Comparison of ENCODE assay signal across 15 cellular contexts in genomic region chr15:32828507-32829186, GRCh38.
DNase-seq lines count a peak whose midpoint lies in the region; ATAC-seq, FAIRE-seq and TF ChIP-seq lines count a peak whose summit lies in the region.
"Had no signal": no experiment of that assay in that cellular context is flagged by ENCODE, and none has a peak within 500 bp of the region (broad histone marks: within the 10 kb centered on the region; RNA-seq: fewer than 3 reads in every experiment).

No MANE protein-coding gene starts in this region.

- H3K36me3 ChIP-seq in GM23248 (ENCODE audit: low read depth) (no peaks in the 10 kb centered on the region), SJSA1 (no peaks in the 10 kb centered on the region), gastrocnemius medialis (no peaks in the 10 kb centered on the region)
- H3K36me3 ChIP-seq: esophagus muscularis mucosa, tibial artery had no signal

- H3K4me3 ChIP-seq in GM23248 (peak overlapping the region; percentile 24), SJSA1 (no peak overlapping the region), fibroblast of pulmonary artery (replicated peaks; ENCODE audit: low read depth, low read length) (no peak overlapping the region), gastrocnemius medialis (no peak overlapping the region)
- H3K4me3 ChIP-seq: esophagus muscularis mucosa, tibial artery had no signal

- in situ Hi-C loops in GM23248 (cut with MboI) (loop anchor here (25.0 kb wide), 1 partner anchor 166 kb away; no protein-coding TSS in a partner anchor), gastrocnemius medialis (cut with MboI; ENCODE audit: low sequenced_read_pairs in 4 of 4) (no loop called here), GM13976 (cut with MboI; ENCODE audit: low sequenced_read_pairs, unreplicated experiment) (no loop called here)

- peak overlapping the region; percentile 66 for H3K4me2 ChIP-seq in GM23248 (ENCODE audit: unreplicated experiment)
- H3K4me2 ChIP-seq: KMS-11 had no signal

- peaks cover 74% of the 10 kb centered on the region for H3F3A ChIP-seq in GM23248 (ENCODE audit: insufficient read depth)

- H3K9me2 ChIP-seq in GM23248 (ENCODE audit: insufficient read depth), result no peaks in the 10 kb centered on the region

- peaks cover 80% of the 10 kb centered on the region for H3K4me1 ChIP-seq in GM23248 (ENCODE audit: insufficient read depth)
- peaks cover 67% of the 10 kb centered on the region for H3K4me1 ChIP-seq in SJSA1 (replicated peaks)
- H3K4me1 ChIP-seq in gastrocnemius medialis, result no peaks in the 10 kb centered on the region
- H3K4me1 ChIP-seq: tibial artery had no signal

- 0 out of 2 replicates have a peak, but pooled peaks cover 12% of the 10 kb centered on the region for H3K79me2 ChIP-seq in GM23248 (ENCODE audit: insufficient read depth)

- H3K9me3 ChIP-seq in GM23248 (ENCODE audit: low read depth) (no peaks in the 10 kb centered on the region), SJSA1 (replicated peaks) (no peaks in the 10 kb centered on the region), gastrocnemius medialis (no peaks in the 10 kb centered on the region)
- H3K9me3 ChIP-seq: esophagus muscularis mucosa, tibial artery had no signal

- 5 to 6% methylated on average over 6 of the region's 6 CpGs for WGBS in GM23248 (ENCODE audit: low coverage in 1 of 2, low lambda C conversion rate in 2 of 2, missing lambda C conversion rate in 2 of 2), 2 experiments

- TF ChIP-seq POLR2A in GM12891 (IDR thresholded peaks at IDR 0.05; ENCODE audit: low read depth, low read length), result no peak
- TF ChIP-seq POLR2A in gastrocnemius medialis (IDR thresholded peaks at IDR 0.05), result no peak

- H3K27me3 ChIP-seq in GM23248 (replicated peaks; ENCODE audit: insufficient read depth), result no peaks in the 10 kb centered on the region
- no peaks in the 10 kb centered on the region for H3K27me3 ChIP-seq in SJSA1 (replicated peaks)
- no peaks in the 10 kb centered on the region for H3K27me3 ChIP-seq in gastrocnemius medialis

- H4K20me1 ChIP-seq in GM23248 (ENCODE audit: insufficient read depth), result no peaks in the 10 kb centered on the region

- H2AFZ ChIP-seq in GM23248, result no peak overlapping the region

- intact Hi-C loops in gastrocnemius medialis (cut with DNase I; ENCODE audit: low total_unique reads), result no loop called here

- no peak for FAIRE-seq in GM12891 (lab: Jason Lieb, UNC)
- FAIRE-seq: colon, islet of Langerhans had no signal

- ATAC-seq in gastrocnemius medialis, result no peak
- ATAC-seq: activated naive CD4-positive, alpha-beta T cell treated with anti-CD3 and anti-CD28 coated beads, Interleukin-2, amount 50 U/mL, for 72 hours had no signal

- TF ChIP-seq CTCF in fibroblast of pulmonary artery (IDR thresholded peaks at IDR 0.05; ENCODE audit: low read length, missing control alignments) (no peak), gastrocnemius medialis (IDR thresholded peaks at IDR 0.05 in 4 of 5, conservative IDR thresholded peaks at IDR 0.05 in 1 of 5) (no peak), GM13976 (IDR thresholded peaks at IDR 0.05; ENCODE audit: borderline replicate concordance, control extremely low read depth, extremely low read depth, insufficient read depth, missing control alignments) (no peak)

- H3K27ac ChIP-seq in GM23248 (peak overlapping the region; percentile 84), SJSA1 (peak overlapping the region; percentile 28; the same call in 1 of the 2 replicates), gastrocnemius medialis (no peak overlapping the region)
- H3K27ac ChIP-seq: esophagus muscularis mucosa, KMS-11, tibial artery had no signal

- DNase-seq in A172 (ENCODE audit: low spot score) (peak; percentile 62), GM23248 (peak; percentile 95), SJSA1 (ENCODE audit: low read depth in 1 of 2, low spot score in 2 of 2) (peak in 1 of 2 experiments; percentile 82), fibroblast of pulmonary artery (ENCODE audit: low read depth) (peak; percentile 57), GM12891 (ENCODE audit: insufficient read length, low spot score) (no peak), gastrocnemius medialis (no peak), GM13976 (ENCODE audit: low spot score) (no peak), putamen (ENCODE audit: low spot score) (no peak)
- DNase-seq: NCI-H2171 treated with DMSO at 0.1 percent for 48 hours, tibial artery had no signal

- peak overlapping the region; percentile 63 for H3K9ac ChIP-seq in GM23248
- H3K9ac ChIP-seq: KMS-11 had no signal

TF ChIP-seq in GM12891, 5 proteins besides CTCF, POLR2A, EP300 and RAD21:
- TF ChIP-seq SPI1 (IDR thresholded peaks at IDR 0.05; ENCODE audit: low read depth, low read length) (no peak), POU2F2 (IDR thresholded peaks at IDR 0.05; ENCODE audit: low read depth, low read length) (no peak), PAX5 (IDR thresholded peaks at IDR 0.05; ENCODE audit: insufficient read depth, low read length, severe bottlenecking) (no peak), TAF1 (IDR thresholded peaks at IDR 0.05; ENCODE audit: low read depth, low read length) (no peak), POLR2AphosphoS5 (IDR thresholded peaks at IDR 0.05; ENCODE audit: low read depth, low read length) (no peak)

Comparison
In these comparisons a context has a peak if more than half of its experiments do, and no peak if none do; other contexts are left out.
1. DNase-seq: peak in A172 (single experiment), GM23248 (single experiment) and fibroblast of pulmonary artery (single experiment); none in GM12891 (single experiment), gastrocnemius medialis (0 of 2), GM13976 (single experiment) and putamen (single experiment).
2. H3K27ac ChIP-seq: peak in GM23248 (single experiment) and SJSA1 (single experiment); none in gastrocnemius medialis (0 of 4).